ENCODE assay signal across 31 cellular contexts in the genomic region with DNA sequence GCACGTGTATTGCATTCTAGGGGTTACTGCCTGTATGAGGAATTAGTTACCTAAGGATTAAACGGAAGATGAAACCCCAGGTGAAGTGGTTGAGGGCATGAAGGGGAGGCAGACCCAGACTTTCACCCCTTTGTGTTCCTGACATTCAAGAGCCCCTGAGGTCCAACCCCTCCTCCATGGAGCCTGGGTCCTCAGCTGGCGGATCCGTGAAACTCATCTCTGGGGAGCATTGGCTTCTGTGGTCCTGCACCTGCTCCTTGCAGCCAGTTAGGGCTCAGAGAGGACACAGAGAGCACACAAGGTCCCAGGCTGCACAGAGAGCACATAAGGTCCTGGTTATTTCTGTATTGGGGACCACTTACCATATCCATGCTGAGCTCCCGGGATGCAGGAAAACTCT. TPM values are rescaled to one million over a fixed set of nuclear protein-coding genes. Genes with fewer than 3 reads are reported as not detected.
"Had no signal": no experiment of that assay in that cellular context is flagged by ENCODE, and none has a peak within 500 bp of the region (broad histone marks: within the 10 kb centered on the region; RNA-seq: fewer than 3 reads in every experiment).

No MANE protein-coding gene starts in this region.

- H3K27ac Mint-ChIP-seq: dendritic cell treated with granulocyte-macrophage colony-stimulating factor and Interleukin-4, amounts not matched to agents 40 ng/mL and 50 ng/mL, for 4 days; effector memory CD8-positive, alpha-beta T cell; memory B cell; mesothelial cell of epicardium had no signal

- H3K36me3 Mint-ChIP-seq: mesothelial cell of epicardium had no signal

- H3K4me1 ChIP-seq: colonic mucosa, esophagus squamous epithelium, gastrocnemius medialis, heart right ventricle, left lung, lower lobe of right lung had no signal

- ATAC-seq: effector memory CD8-positive, alpha-beta T cell; gastrocnemius medialis; heart right ventricle; left cardiac atrium; left lung; left ventricle myocardium superior; lower lobe of right lung; mucosa of descending colon had no signal

- H3K4me3 Mint-ChIP-seq: dendritic cell treated with granulocyte-macrophage colony-stimulating factor and Interleukin-4, amounts not matched to agents 40 ng/mL and 50 ng/mL, for 4 days; effector memory CD8-positive, alpha-beta T cell; memory B cell; mesothelial cell of epicardium; naive B cell had no signal

- H3K27ac ChIP-seq: colonic mucosa, esophagus squamous epithelium, gastrocnemius medialis, heart right ventricle, left lung, lower lobe of right lung had no signal

- DNase-seq: colonic mucosa; cortex of kidney; effector CD8-positive, alpha-beta T cell; effector memory CD8-positive, alpha-beta T cell; esophagus squamous epithelium; foreskin fibroblast; foreskin melanocyte; gastrocnemius medialis; glutamatergic neuron; head of caudate nucleus; heart right ventricle; hippocampal formation; left cardiac atrium; left lung; left ventricle myocardium superior; lower lobe of right lung; mammary epithelial cell; mesendoderm; mucosa of descending colon; naive B cell had no signal

- H3K4me1 Mint-ChIP-seq: memory B cell, mesothelial cell of epicardium had no signal

- H3K4me3 ChIP-seq: colonic mucosa, esophagus squamous epithelium, gastrocnemius medialis, heart right ventricle, left lung, lower lobe of right lung, mucosa of descending colon had no signal

- H3K27me3 ChIP-seq: colonic mucosa, gastrocnemius medialis had no signal

- H3K9me3 ChIP-seq: colonic mucosa, esophagus squamous epithelium, gastrocnemius medialis, lower lobe of right lung, mucosa of descending colon had no signal

- H3K36me3 ChIP-seq: colonic mucosa, esophagus squamous epithelium, gastrocnemius medialis, heart right ventricle, lower lobe of right lung had no signal

RNA-seq across cellular contexts. Expression of a gene that starts 7.0 kb away (rescaled TPM):
- total RNA-seq: chondrocyte, dermis microvascular lymphatic vessel endothelial cell, endothelial cell of umbilical vein, epithelial cell of proximal tubule, glomerular endothelial cell, kidney epithelial cell, mammary epithelial cell, mesothelial cell of epicardium, myocyte had no signal
- polyA plus RNA-seq: endothelial cell of umbilical vein, keratinocyte, mammary epithelial cell had no signal

RNA-seq across cellular contexts. Expression of a gene that starts 12.8 kb away (rescaled TPM):
- total RNA-seq: chondrocyte, dermis microvascular lymphatic vessel endothelial cell, endothelial cell of umbilical vein, epithelial cell of proximal tubule, glomerular endothelial cell, kidney epithelial cell, mammary epithelial cell, mesothelial cell of epicardium, myocyte had no signal
- polyA plus RNA-seq: endothelial cell of umbilical vein, keratinocyte, mammary epithelial cell had no signal

RNA-seq across cellular contexts. Expression of a gene that starts 43.9 kb away (rescaled TPM):
- total RNA-seq: chondrocyte, dermis microvascular lymphatic vessel endothelial cell, endothelial cell of umbilical vein, epithelial cell of proximal tubule, kidney epithelial cell, mammary epithelial cell, mesothelial cell of epicardium, myocyte had no signal
- polyA plus RNA-seq: endothelial cell of umbilical vein, keratinocyte, mammary epithelial cell had no signal
